8 cellular contexts compared by ENCODE assay signal in the genomic region with DNA sequence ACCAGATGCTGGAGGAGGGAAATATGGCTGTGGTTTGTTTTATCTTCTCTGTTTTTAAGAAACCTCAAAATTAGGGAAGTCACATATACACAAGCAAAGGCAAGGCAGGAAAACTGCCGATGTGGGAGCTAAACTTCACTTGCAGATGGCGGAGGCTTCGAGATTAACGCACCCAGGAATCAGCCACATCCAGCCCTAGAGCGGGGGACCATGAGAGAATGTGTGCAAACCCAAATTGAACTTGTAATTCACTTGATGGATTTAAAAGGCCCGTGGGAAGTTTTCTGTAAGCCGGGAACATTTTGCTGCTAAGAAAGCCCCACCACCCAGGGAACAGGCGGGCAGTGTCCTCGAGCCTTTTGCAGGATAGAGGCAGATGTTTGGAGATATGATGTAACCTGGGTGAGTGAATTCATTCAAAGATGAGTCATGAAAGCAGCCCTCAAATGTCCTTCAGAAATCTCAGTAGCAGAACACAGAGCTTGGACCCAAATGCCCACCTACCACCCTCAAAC. TPM values are rescaled to one million over a fixed set of nuclear protein-coding genes. Genes with fewer than 3 reads are reported as not detected.
DNase-seq lines count a peak whose midpoint lies in the region; ATAC-seq and TF ChIP-seq lines count a peak whose summit lies in the region.

No MANE protein-coding gene starts in this region.

- H3K9me3 Mint-ChIP-seq in activated naive CD4-positive, alpha-beta T cell treated with anti-CD3 and anti-CD28 coated beads, Interleukin-2, amount 10 ng/mL, durations not matched to agents 7 days and 5 days: no peaks in the 10 kb centered on the region

- no peak for DNase-seq in activated naive CD4-positive, alpha-beta T cell treated with anti-CD3 and anti-CD28 coated beads, Interleukin-2, amount 10 ng/mL, durations not matched to agents 7 days and 5 days
- DNase-seq in activated naive CD4-positive, alpha-beta T cell treated with anti-CD3 and anti-CD28 coated beads, Interleukin-2, amount 50 U/mL, for 16 hours: no peak
- peak; percentile 5 for DNase-seq in NCI-H69 (lab: John Stamatoyannopoulos, UW)
- peak; percentile 28 to 74 for DNase-seq in cardiac fibroblast (ENCODE audit: low read depth in 2 of 2)
- no peak for DNase-seq in sciatic nerve (ENCODE audit: low spot score)
- no peak for DNase-seq in coronary artery (ENCODE audit: low spot score)
- DNase-seq in NCI-H2171 treated with DMSO at 0.1 percent for 48 hours (lab: John Stamatoyannopoulos, UW): no peak

- no peak for TF ChIP-seq CTCF in cardiac fibroblast (IDR thresholded peaks at IDR 0.05; ENCODE audit: low read depth, low read length)
- TF ChIP-seq CTCF in coronary artery (IDR thresholded peaks at IDR 0.05): no peak

- no peak overlapping the region for H3K4me3 Mint-ChIP-seq in activated naive CD4-positive, alpha-beta T cell treated with anti-CD3 and anti-CD28 coated beads, Interleukin-2, amount 10 ng/mL, durations not matched to agents 7 days and 5 days

- peaks cover 35% of the 10 kb centered on the region for H3K36me3 Mint-ChIP-seq in activated naive CD4-positive, alpha-beta T cell treated with anti-CD3 and anti-CD28 coated beads, Interleukin-2, amount 10 ng/mL, durations not matched to agents 7 days and 5 days

- CTCF ChIA-PET in activated naive CD4-positive, alpha-beta T cell treated with anti-CD3 and anti-CD28 coated beads, Interleukin-2, amount 10 ng/mL, durations not matched to agents 7 days and 5 days (lab: Charles Lee): interaction anchor here (1.1 to 2.0 kb wide), 3 partner anchors 15 to 130 kb away, joined by 4 to 6 read pairs (median 5); no protein-coding TSS in a partner anchor

- intact Hi-C loops in sciatic nerve (cut with DNase I): no loop called here

- H3K27ac ChIP-seq in coronary artery: no peak overlapping the region

- H3K4me3 ChIP-seq in cardiac fibroblast (replicated peaks in 1 of 2; ENCODE audit: low read depth in 2 of 2, low read length in 2 of 2) (no peak overlapping the region), coronary artery (no peak overlapping the region)

- H3K27me3 Mint-ChIP-seq in activated naive CD4-positive, alpha-beta T cell treated with anti-CD3 and anti-CD28 coated beads, Interleukin-2, amount 10 ng/mL, durations not matched to agents 7 days and 5 days: peaks cover 43% of the 10 kb centered on the region

- H3K27ac Mint-ChIP-seq in activated naive CD4-positive, alpha-beta T cell treated with anti-CD3 and anti-CD28 coated beads, Interleukin-2, amount 10 ng/mL, durations not matched to agents 7 days and 5 days: peak overlapping the region; percentile 60

- ATAC-seq in sciatic nerve (peak; percentile 88), HG03571 (IDR thresholded peaks at IDR 0.05; ENCODE audit: unreplicated experiment) (no peak)

- H3K4me1 Mint-ChIP-seq in activated naive CD4-positive, alpha-beta T cell treated with anti-CD3 and anti-CD28 coated beads, Interleukin-2, amount 10 ng/mL, durations not matched to agents 7 days and 5 days: peaks cover 55% of the 10 kb centered on the region

RNA-seq across cellular contexts. Expression of gene PREX1, which starts 39.9 kb away (rescaled TPM):
- total RNA-seq in sciatic nerve: 33.9 TPM

Comparison
In these comparisons a context has a peak if more than half of its experiments do, and no peak if none do; other contexts are left out.
1. DNase-seq: peak in NCI-H69 (single experiment) and cardiac fibroblast (2 of 2); none in activated naive CD4-positive, alpha-beta T cell treated with anti-CD3 and anti-CD28 coated beads, Interleukin-2, amount 10 ng/mL, durations not matched to agents 7 days and 5 days (single experiment), activated naive CD4-positive, alpha-beta T cell treated with anti-CD3 and anti-CD28 coated beads, Interleukin-2, amount 50 U/mL, for 16 hours (single experiment), sciatic nerve (single experiment), coronary artery (single experiment) and NCI-H2171 treated with DMSO at 0.1 percent for 48 hours (single experiment).